Comparison of ENCODE assay signal across 1 cellular context in genomic region chr22:41023299-41023623, GRCh38.
TF ChIP-seq lines count a peak whose summit lies in the region.

No MANE protein-coding gene starts in this region.

TF ChIP-seq in H1, 55 proteins besides CTCF, POLR2A, EP300 and RAD21:
- TF ChIP-seq YY1 (IDR thresholded peaks at IDR 0.05; ENCODE audit: low read depth, low read length) (no peak), GTF2F1 (IDR thresholded peaks at IDR 0.05; ENCODE audit: borderline replicate concordance, low read depth, low read length) (no peak), RFX5 (IDR thresholded peaks at IDR 0.05; ENCODE audit: borderline replicate concordance, low read depth, low read length) (no peak), EZH2 (IDR thresholded peaks at IDR 0.05; ENCODE audit: low read depth, low read length, severe bottlenecking) (no peak), CTBP2 (IDR thresholded peaks at IDR 0.05; ENCODE audit: borderline replicate concordance, insufficient read depth, insufficient read length, low read length) (no peak), GABPA (IDR thresholded peaks at IDR 0.05; ENCODE audit: borderline replicate concordance, insufficient read depth, low read length) (no peak), CBX8 (IDR thresholded peaks at IDR 0.05; ENCODE audit: borderline replicate concordance, low read depth, low read length) (no peak), SP4 (IDR thresholded peaks at IDR 0.05; ENCODE audit: low read length) (no peak), BRCA1 (IDR thresholded peaks at IDR 0.05; ENCODE audit: low read depth, low read length) (no peak), ATF3 (IDR thresholded peaks at IDR 0.05; ENCODE audit: insufficient read depth, low read depth, low read length) (no peak), PHF8 (conservative IDR thresholded peaks at IDR 0.05; ENCODE audit: low read depth, low read length) (no peak)
